ENCODE assay signal across 1 cellular context in the genomic region with DNA sequence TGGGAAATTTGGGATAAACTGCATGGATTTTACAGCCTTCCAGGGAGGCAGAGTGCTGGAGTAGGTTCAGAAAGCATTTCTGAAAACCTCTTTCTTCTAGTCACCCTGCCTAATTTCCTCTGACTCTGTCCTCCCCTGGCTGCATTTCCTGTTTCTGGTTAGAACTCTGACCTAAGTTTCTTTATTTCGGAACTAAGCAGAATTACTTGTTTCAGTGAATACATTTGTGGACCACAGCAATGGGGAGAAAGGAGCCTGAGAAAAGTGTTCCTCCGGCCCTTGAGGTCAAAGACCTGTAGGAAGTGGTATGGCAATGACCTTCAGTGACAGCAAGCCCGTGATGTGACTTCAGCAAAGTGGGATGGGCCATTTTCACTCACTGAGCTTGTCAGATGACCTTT.
TF ChIP-seq lines count a peak whose summit lies in the region.

No MANE protein-coding gene starts in this region.

TF ChIP-seq in GM23338, 12 proteins besides CTCF, POLR2A, EP300 and RAD21 (continued from another document):
- TF ChIP-seq, protein P1, sequence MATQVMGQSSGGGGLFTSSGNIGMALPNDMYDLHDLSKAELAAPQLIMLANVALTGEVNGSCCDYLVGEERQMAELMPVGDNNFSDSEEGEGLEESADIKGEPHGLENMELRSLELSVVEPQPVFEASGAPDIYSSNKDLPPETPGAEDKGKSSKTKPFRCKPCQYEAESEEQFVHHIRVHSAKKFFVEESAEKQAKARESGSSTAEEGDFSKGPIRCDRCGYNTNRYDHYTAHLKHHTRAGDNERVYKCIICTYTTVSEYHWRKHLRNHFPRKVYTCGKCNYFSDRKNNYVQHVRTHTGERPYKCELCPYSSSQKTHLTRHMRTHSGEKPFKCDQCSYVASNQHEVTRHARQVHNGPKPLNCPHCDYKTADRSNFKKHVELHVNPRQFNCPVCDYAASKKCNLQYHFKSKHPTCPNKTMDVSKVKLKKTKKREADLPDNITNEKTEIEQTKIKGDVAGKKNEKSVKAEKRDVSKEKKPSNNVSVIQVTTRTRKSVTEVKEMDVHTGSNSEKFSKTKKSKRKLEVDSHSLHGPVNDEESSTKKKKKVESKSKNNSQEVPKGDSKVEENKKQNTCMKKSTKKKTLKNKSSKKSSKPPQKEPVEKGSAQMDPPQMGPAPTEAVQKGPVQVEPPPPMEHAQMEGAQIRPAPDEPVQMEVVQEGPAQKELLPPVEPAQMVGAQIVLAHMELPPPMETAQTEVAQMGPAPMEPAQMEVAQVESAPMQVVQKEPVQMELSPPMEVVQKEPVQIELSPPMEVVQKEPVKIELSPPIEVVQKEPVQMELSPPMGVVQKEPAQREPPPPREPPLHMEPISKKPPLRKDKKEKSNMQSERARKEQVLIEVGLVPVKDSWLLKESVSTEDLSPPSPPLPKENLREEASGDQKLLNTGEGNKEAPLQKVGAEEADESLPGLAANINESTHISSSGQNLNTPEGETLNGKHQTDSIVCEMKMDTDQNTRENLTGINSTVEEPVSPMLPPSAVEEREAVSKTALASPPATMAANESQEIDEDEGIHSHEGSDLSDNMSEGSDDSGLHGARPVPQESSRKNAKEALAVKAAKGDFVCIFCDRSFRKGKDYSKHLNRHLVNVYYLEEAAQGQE (IDR thresholded peaks at IDR 0.05; ENCODE audit: unreplicated experiment), result no peak
